Comparison of ENCODE assay signal across 16 cellular contexts in genomic region chr15:65778269-65778668, GRCh38. TPM values are rescaled to one million over a fixed set of nuclear protein-coding genes. Genes with fewer than 3 reads are reported as not detected.
DNase-seq lines count a peak whose midpoint lies in the region; ATAC-seq and TF ChIP-seq lines count a peak whose summit lies in the region.
"Had no signal": no experiment of that assay in that cellular context is flagged by ENCODE, and none has a peak within 500 bp of the region (broad histone marks: within the 10 kb centered on the region; RNA-seq: fewer than 3 reads in every experiment).

No MANE protein-coding gene starts in this region.

- no peaks in the 10 kb centered on the region for H3K27me3 Mint-ChIP-seq in CD4-positive, alpha-beta T cell
- H3K27me3 Mint-ChIP-seq in activated T-helper 17 cell treated with anti-CD3 and anti-CD28 coated beads, Interleukin-2, amount 50 U/mL, for 72 hours = no peaks in the 10 kb centered on the region
- no peaks in the 10 kb centered on the region for H3K27me3 Mint-ChIP-seq in naive thymus-derived CD4-positive, alpha-beta T cell
- H3K27me3 Mint-ChIP-seq: activated CD4-positive, alpha-beta T cell treated with anti-CD3 and anti-CD28 coated beads, Interleukin-2, amount 10 ng/mL, durations not matched to agents 24 days and 14 days had no signal

- no peaks in the 10 kb centered on the region for H3K9me3 Mint-ChIP-seq in CD4-positive, alpha-beta T cell
- no peaks in the 10 kb centered on the region for H3K9me3 Mint-ChIP-seq in activated T-helper 17 cell treated with anti-CD3 and anti-CD28 coated beads, Interleukin-2, amount 50 U/mL, for 72 hours
- peaks cover 0 to 5% (median 0%) of the 10 kb centered on the region in 11 donors for H3K9me3 Mint-ChIP-seq in naive thymus-derived CD4-positive, alpha-beta T cell
- H3K9me3 Mint-ChIP-seq: activated CD4-positive, alpha-beta T cell treated with anti-CD3 and anti-CD28 coated beads, Interleukin-2, amount 10 ng/mL, durations not matched to agents 24 days and 14 days had no signal

- H2AFZ ChIP-seq in Loucy (ENCODE audit: low read length) = no peak overlapping the region

- peak overlapping the region; percentile 21 for H3K4me3 Mint-ChIP-seq in CD4-positive, alpha-beta T cell
- peak overlapping the region; percentile 38 for H3K4me3 Mint-ChIP-seq in activated T-helper 17 cell treated with anti-CD3 and anti-CD28 coated beads, Interleukin-2, amount 50 U/mL, for 72 hours
- peak overlapping the region in 9 of 10 donors; percentile 1 to 70 (median 53) for H3K4me3 Mint-ChIP-seq in naive thymus-derived CD4-positive, alpha-beta T cell
- H3K4me3 Mint-ChIP-seq: activated CD4-positive, alpha-beta T cell treated with anti-CD3 and anti-CD28 coated beads, Interleukin-2, amount 10 ng/mL, durations not matched to agents 24 days and 14 days had no signal

- H3K36me3 Mint-ChIP-seq in CD4-positive, alpha-beta T cell (ENCODE audit: low read depth) = peaks cover 29% of the 10 kb centered on the region
- peaks cover 26% of the 10 kb centered on the region for H3K36me3 Mint-ChIP-seq in activated T-helper 17 cell treated with anti-CD3 and anti-CD28 coated beads, Interleukin-2, amount 50 U/mL, for 72 hours (ENCODE audit: low read depth)
- H3K36me3 Mint-ChIP-seq in naive thymus-derived CD4-positive, alpha-beta T cell = peaks cover 5 to 16% (median 13%) of the 10 kb centered on the region in 5 donors

- no peaks in the 10 kb centered on the region for H4K20me1 ChIP-seq in Loucy (ENCODE audit: insufficient read depth, low read length, poor library complexity, severe bottlenecking)

- H3K9me2 ChIP-seq in Loucy (replicated peaks; ENCODE audit: low read depth, low read length) = no peaks in the 10 kb centered on the region

- H3F3A ChIP-seq in Loucy (ENCODE audit: low read depth) = no peaks in the 10 kb centered on the region

- no peaks in the 10 kb centered on the region for H3K27me3 ChIP-seq in CD4-positive, alpha-beta T cell (ENCODE audit: control insufficient read depth, insufficient read depth, low read length)
- H3K27me3 ChIP-seq in Loucy (ENCODE audit: insufficient read depth, low read length, poor library complexity, severe bottlenecking) = no peaks in the 10 kb centered on the region
- no peaks in the 10 kb centered on the region for H3K27me3 ChIP-seq in naive thymus-derived CD4-positive, alpha-beta T cell (ENCODE audit: control insufficient read depth in 2 of 2, insufficient read depth in 2 of 2, low read length in 2 of 2)
- H3K27me3 ChIP-seq: ascending aorta, Peyer's patch, suprapubic skin had no signal

- intact Hi-C loops in CD4-positive, alpha-beta T cell (cut with DNase I, micrococcal nuclease) = loop anchor here in 1 of 2 experiments (2.0 kb wide), 1 partner anchor 15 kb away; the partner anchor contains the start of gene DENND4A
- intact Hi-C loops in naive thymus-derived CD4-positive, alpha-beta T cell (cut with micrococcal nuclease) = no loop called here
- intact Hi-C loops in left ventricle myocardium superior (cut with micrococcal nuclease) = no loop called here

- no peak overlapping the region for H3K27ac ChIP-seq in CD4-positive, alpha-beta T cell (ENCODE audit: low read depth, low read length)
- no peak overlapping the region for H3K27ac ChIP-seq in naive thymus-derived CD4-positive, alpha-beta T cell (ENCODE audit: low read depth, low read length)
- H3K27ac ChIP-seq: ascending aorta, prostate gland, suprapubic skin had no signal

- H3K9me3 ChIP-seq in CD4-positive, alpha-beta T cell (ENCODE audit: control insufficient read depth, low read length) = no peaks in the 10 kb centered on the region
- no peaks in the 10 kb centered on the region for H3K9me3 ChIP-seq in Loucy (ENCODE audit: insufficient read depth, low read depth, low read length)
- H3K9me3 ChIP-seq in naive thymus-derived CD4-positive, alpha-beta T cell (ENCODE audit: control insufficient read depth in 2 of 3, low read length in 3 of 3) = no peaks in the 10 kb centered on the region
- H3K9me3 ChIP-seq: ascending aorta, Peyer's patch, prostate gland, suprapubic skin had no signal

- no peak for TF ChIP-seq CTCF in CD4-positive, alpha-beta T cell (IDR thresholded peaks at IDR 0.05)
- TF ChIP-seq CTCF in Loucy (conservative IDR thresholded peaks at IDR 0.05; ENCODE audit: low read length) = no peak

- peaks cover 33% of the 10 kb centered on the region for H3K4me1 Mint-ChIP-seq in CD4-positive, alpha-beta T cell (ENCODE audit: low read depth)
- H3K4me1 Mint-ChIP-seq in activated T-helper 17 cell treated with anti-CD3 and anti-CD28 coated beads, Interleukin-2, amount 50 U/mL, for 72 hours = peaks cover 21% of the 10 kb centered on the region
- peaks cover 22 to 43% (median 34%) of the 10 kb centered on the region in 7 donors for H3K4me1 Mint-ChIP-seq in naive thymus-derived CD4-positive, alpha-beta T cell

- peak overlapping the region; percentile 42 for H3K4me2 ChIP-seq in Loucy (ENCODE audit: low read depth, low read length, poor library complexity, severe bottlenecking)

- CTCF ChIA-PET in CD4-positive, alpha-beta T cell (lab: Charles Lee) = interaction anchor here (0.7 to 0.9 kb wide), 2 partner anchors 46 to 85 kb away, joined by 3 read pairs; no protein-coding TSS in a partner anchor
- CTCF ChIA-PET in naive thymus-derived CD4-positive, alpha-beta T cell (lab: Charles Lee) = interaction anchor here (0.6 to 2.0 kb wide), 3 partner anchors 45 to 57 kb away, joined by 3 to 9 read pairs (median 3); no protein-coding TSS in a partner anchor

- POLR2A ChIA-PET in CD4-positive, alpha-beta T cell (lab: Charles Lee) = interaction anchor here (0.7 to 2.9 kb wide), 6 partner anchors 10 to 91 kb away, joined by 3 to 12 read pairs (median 5); partner anchors contain the start of genes DENND4A and RAB11A
- POLR2A ChIA-PET in naive thymus-derived CD4-positive, alpha-beta T cell (lab: Charles Lee) = interaction anchor here (0.6 to 0.9 kb wide), 3 partner anchors 13 to 728 kb away, joined by 3 to 5 read pairs (median 4); no protein-coding TSS in a partner anchor

- peak; percentile 80 for ATAC-seq in CD4-positive, alpha-beta T cell (ENCODE audit: poor library complexity)
- ATAC-seq in activated T-helper 17 cell treated with anti-CD3 and anti-CD28 coated beads, Interleukin-2, amount 50 U/mL, for 72 hours (replicated peaks) = peak; percentile 57
- peak; percentile 60 for ATAC-seq in naive thymus-derived CD4-positive, alpha-beta T cell
- no peak for ATAC-seq in left ventricle myocardium superior

- H3K27ac Mint-ChIP-seq in CD4-positive, alpha-beta T cell = peak overlapping the region; percentile 76
- H3K27ac Mint-ChIP-seq in activated T-helper 17 cell treated with anti-CD3 and anti-CD28 coated beads, Interleukin-2, amount 50 U/mL, for 72 hours = no peak overlapping the region
- peak overlapping the region in 7 of 9 donors; percentile 65 to 90 (median 79) for H3K27ac Mint-ChIP-seq in naive thymus-derived CD4-positive, alpha-beta T cell
- H3K27ac Mint-ChIP-seq: activated CD4-positive, alpha-beta T cell treated with anti-CD3 and anti-CD28 coated beads, Interleukin-2, amount 10 ng/mL, durations not matched to agents 24 days and 14 days had no signal

- H3K36me3 ChIP-seq in Loucy (ENCODE audit: insufficient read depth, low read length) = no peaks in the 10 kb centered on the region
- no peaks in the 10 kb centered on the region for H3K36me3 ChIP-seq in naive thymus-derived CD4-positive, alpha-beta T cell (ENCODE audit: control insufficient read depth in 2 of 3, insufficient read depth in 3 of 3, low read length in 3 of 3)
- H3K36me3 ChIP-seq: Peyer's patch, prostate gland, suprapubic skin had no signal

- DNase-seq in CD4-positive, alpha-beta T cell = no peak
- DNase-seq in naive thymus-derived CD4-positive, alpha-beta T cell = peak in 1 of 9 donors; percentile 30
- no peak for DNase-seq in GM03348 (ENCODE audit: low spot score)
- no peak for DNase-seq in GF-D8 (lab: John Stamatoyannopoulos, UW)
- no peak for DNase-seq in left ventricle myocardium superior
- no peak for DNase-seq in OCI-M2 (lab: John Stamatoyannopoulos, UW; ENCODE audit: unreplicated experiment)
- DNase-seq: mammary epithelial cell; NCI-H146; Peyer's patch; stimulated activated CD4-positive, alpha-beta T cell treated with anti-CD3 and anti-CD28 coated beads, Interleukin-2, amount 100 ng/mL, for 48 hours had no signal

- peak overlapping the region; percentile 21 for H3K4me3 ChIP-seq in Loucy (ENCODE audit: low read length, poor library complexity, severe bottlenecking)
- no peak overlapping the region for H3K4me3 ChIP-seq in naive thymus-derived CD4-positive, alpha-beta T cell (ENCODE audit: low read length)
- H3K4me3 ChIP-seq: ascending aorta, Peyer's patch, prostate gland, suprapubic skin had no signal

- H3K79me2 ChIP-seq in Loucy (ENCODE audit: insufficient read depth, low read length) = peaks cover 15% of the 10 kb centered on the region

- H3K4me1 ChIP-seq in Loucy (ENCODE audit: insufficient read depth, low read length, poor library complexity, severe bottlenecking) = peaks cover 20% of the 10 kb centered on the region
- peaks cover 8 to 14% of the 10 kb centered on the region in 2 donors for H3K4me1 ChIP-seq in naive thymus-derived CD4-positive, alpha-beta T cell (ENCODE audit: control insufficient read depth in 2 of 2, insufficient read depth in 2 of 2, low read length in 2 of 2)
- H3K4me1 ChIP-seq: ascending aorta, prostate gland, suprapubic skin had no signal

- no peak overlapping the region for H3K9ac ChIP-seq in Loucy (ENCODE audit: low read depth, low read length, poor library complexity, severe bottlenecking)

RNA-seq across cellular contexts. Expression of gene DENND4A, which starts 13.8 kb away (rescaled TPM):
- total RNA-seq in CD4-positive, alpha-beta T cell = 10 to 100 TPM; 64.1 to 69.6 TPM
- total RNA-seq in activated T-helper 17 cell treated with anti-CD3 and anti-CD28 coated beads, Interleukin-2, amount 50 U/mL, for 72 hours = 10 to 100 TPM; 48.2 to 61.2 TPM
- total RNA-seq in naive thymus-derived CD4-positive, alpha-beta T cell = 10 to 100 TPM; 40.0 to 67.9 (median 64.6) TPM
- polyA plus RNA-seq in naive thymus-derived CD4-positive, alpha-beta T cell = 10 to 100 TPM; 14.1 to 14.9 TPM
- 14.0 TPM for total RNA-seq in left ventricle myocardium superior
